1 cellular context compared by ENCODE assay signal in genomic region chr1:77047978-77048614, GRCh38.
A peak's percentile ranks its signal among the peaks of the same experiment; 100 is the strongest.
TF ChIP-seq lines count a peak whose summit lies in the region.

No MANE protein-coding gene starts in this region.

TF ChIP-seq in GM12878, 131 proteins besides CTCF, POLR2A, EP300 and RAD21 (continued from another document):
- TF ChIP-seq ZNF687 (IDR thresholded peaks at IDR 0.05) (no peak), IKZF2 (IDR thresholded peaks at IDR 0.05) (peak in 1 of 2 experiments; percentile 18; a peak in 1 of 4 replicates), SPI1 (IDR thresholded peaks at IDR 0.05; ENCODE audit: borderline replicate concordance, insufficient read depth, low read depth, low read length) (peak; percentile 54; the same call in 1 of the 2 replicates), TCF3 (IDR thresholded peaks at IDR 0.05; ENCODE audit: borderline replicate concordance, insufficient read depth, low read depth, low read length) (no peak), PAX8 (IDR thresholded peaks at IDR 0.05) (no peak), IRF5 (IDR thresholded peaks at IDR 0.05; ENCODE audit: borderline replicate concordance) (no peak)
TF ChIP-seq in GM12878: peak in this region for 2.
